In genomic region chr7:138097064-138097741, GRCh38 we compare ENCODE assay signal across 8 cellular contexts. TPM values are rescaled to one million over a fixed set of nuclear protein-coding genes. Genes with fewer than 3 reads are reported as not detected.
DNase-seq lines count a peak whose midpoint lies in the region; ATAC-seq, FAIRE-seq and TF ChIP-seq lines count a peak whose summit lies in the region.

No MANE protein-coding gene starts in this region.

- H3K4me2 ChIP-seq in OCI-LY1 (ENCODE audit: low read length), result no peak overlapping the region

- no peak overlapping the region for H3K27ac ChIP-seq in OCI-LY1 (ENCODE audit: low read depth, low read length, poor library complexity, severe bottlenecking)

- no peaks in the 10 kb centered on the region for H3K27me3 ChIP-seq in OCI-LY1 (ENCODE audit: insufficient read depth, low read length)

- no peaks in the 10 kb centered on the region for H3K79me2 ChIP-seq in OCI-LY1 (ENCODE audit: insufficient read depth, low read length)

- no peak overlapping the region for H2AFZ ChIP-seq in OCI-LY1 (ENCODE audit: low read length)

- peak; percentile 32 for DNase-seq in COR-L47 (lab: John Stamatoyannopoulos, UW)
- DNase-seq in epithelial cell of proximal tubule (ENCODE audit: low read depth), result peak; percentile 19
- DNase-seq in H54 (ENCODE audit: insufficient read length, low spot score), result no peak
- no peak for DNase-seq in AML-193 (lab: John Stamatoyannopoulos, UW)
- DNase-seq in activated CD4-positive, CD25-positive, alpha-beta regulatory T cell treated with anti-CD3 and anti-CD28 coated beads, Interleukin-2, amount 50 U/mL, for 72 hours, result no peak
- no peak for DNase-seq in COLO829 (ENCODE audit: low spot score)

- H4K20me1 ChIP-seq in OCI-LY1 (ENCODE audit: insufficient read depth, low read length), result no peaks in the 10 kb centered on the region

- no peaks in the 10 kb centered on the region for H3K9me2 ChIP-seq in OCI-LY1 (ENCODE audit: low read depth, low read length)

- TF ChIP-seq CTCF in OCI-LY1 (IDR thresholded peaks at IDR 0.05; ENCODE audit: low read length), result peak; percentile 33; the same call in 1 of the 2 replicates
- peak; percentile 70 for TF ChIP-seq CTCF in epithelial cell of proximal tubule (conservative IDR thresholded peaks at IDR 0.05; ENCODE audit: low read depth, low read length)

- TF ChIP-seq POLR2A in H54 (IDR thresholded peaks at IDR 0.05; ENCODE audit: low read depth, low read length), result no peak

- no peaks in the 10 kb centered on the region for H3K9me3 ChIP-seq in OCI-LY1 (ENCODE audit: low read length)

- no peak overlapping the region for H3K9ac ChIP-seq in OCI-LY1 (ENCODE audit: low read length)

- peak; percentile 70 for ATAC-seq in GM21576 (IDR thresholded peaks at IDR 0.05; ENCODE audit: unreplicated experiment)

- no peaks in the 10 kb centered on the region for H3F3A ChIP-seq in OCI-LY1 (ENCODE audit: insufficient read depth, low read length)

- no peak for FAIRE-seq in H54 (lab: Jason Lieb, UNC)

- no peaks in the 10 kb centered on the region for H3K36me3 ChIP-seq in OCI-LY1 (ENCODE audit: insufficient read depth, low read length)

- H3K4me1 ChIP-seq in OCI-LY1 (ENCODE audit: insufficient read depth, low read length, severe bottlenecking), result no peaks in the 10 kb centered on the region

- H3K4me3 ChIP-seq in OCI-LY1 (ENCODE audit: low read depth, low read length, poor library complexity, severe bottlenecking), result no peak overlapping the region
- H3K4me3 ChIP-seq in epithelial cell of proximal tubule (ENCODE audit: low read depth, low read length), result no peak overlapping the region

RNA-seq across cellular contexts. Expression of gene AKR1D1, which starts 20.9 kb away (rescaled TPM):
- total RNA-seq in epithelial cell of proximal tubule, result not detected in 2 replicates

Comparison
In these comparisons a context has a peak if more than half of its experiments do, and no peak if none do; other contexts are left out.
1. DNase-seq: peak in COR-L47 (single experiment) and epithelial cell of proximal tubule (single experiment); none in H54 (single experiment), AML-193 (0 of 2), activated CD4-positive, CD25-positive, alpha-beta regulatory T cell treated with anti-CD3 and anti-CD28 coated beads, Interleukin-2, amount 50 U/mL, for 72 hours (single experiment) and COLO829 (single experiment).